ENCODE assay signal across 1 cellular context in the genomic region with DNA sequence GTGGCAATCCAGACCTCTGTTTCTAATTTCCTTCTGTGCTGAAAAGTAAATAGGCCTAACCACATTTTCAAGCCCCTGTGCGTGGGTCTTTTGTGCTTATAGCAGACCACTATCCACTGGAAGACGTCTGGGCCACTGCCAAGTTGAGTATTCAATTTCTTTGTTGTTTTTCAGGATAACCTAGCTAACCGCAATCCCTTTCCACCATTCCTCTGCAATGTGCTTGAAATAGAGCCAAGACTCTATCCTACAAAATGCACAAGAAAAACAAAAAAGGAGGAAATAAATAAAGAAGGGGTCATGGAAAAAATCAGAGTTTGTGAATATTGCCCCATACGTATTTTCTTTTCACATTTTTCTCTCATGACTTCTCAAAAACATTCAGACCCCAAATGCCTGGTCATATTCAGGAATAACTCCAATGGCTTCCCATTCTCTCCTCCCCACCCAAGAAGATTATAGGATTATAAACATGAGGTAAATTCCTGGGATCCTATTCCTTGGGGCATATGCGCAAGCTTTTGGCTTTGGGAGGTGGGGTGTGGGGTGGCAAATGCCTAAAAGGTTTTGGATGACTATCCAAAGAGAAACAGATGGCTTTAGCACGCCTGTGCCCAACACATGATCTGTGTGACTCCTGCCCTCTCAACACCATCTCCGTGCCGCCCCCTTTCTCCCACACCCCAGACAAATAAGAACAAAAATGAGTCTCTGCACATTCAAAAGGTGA.
TF ChIP-seq lines count a peak whose summit lies in the region.

No MANE protein-coding gene starts in this region.

TF ChIP-seq in GM23338, 12 proteins besides CTCF, POLR2A, EP300 and RAD21:
- TF ChIP-seq, protein P1, sequence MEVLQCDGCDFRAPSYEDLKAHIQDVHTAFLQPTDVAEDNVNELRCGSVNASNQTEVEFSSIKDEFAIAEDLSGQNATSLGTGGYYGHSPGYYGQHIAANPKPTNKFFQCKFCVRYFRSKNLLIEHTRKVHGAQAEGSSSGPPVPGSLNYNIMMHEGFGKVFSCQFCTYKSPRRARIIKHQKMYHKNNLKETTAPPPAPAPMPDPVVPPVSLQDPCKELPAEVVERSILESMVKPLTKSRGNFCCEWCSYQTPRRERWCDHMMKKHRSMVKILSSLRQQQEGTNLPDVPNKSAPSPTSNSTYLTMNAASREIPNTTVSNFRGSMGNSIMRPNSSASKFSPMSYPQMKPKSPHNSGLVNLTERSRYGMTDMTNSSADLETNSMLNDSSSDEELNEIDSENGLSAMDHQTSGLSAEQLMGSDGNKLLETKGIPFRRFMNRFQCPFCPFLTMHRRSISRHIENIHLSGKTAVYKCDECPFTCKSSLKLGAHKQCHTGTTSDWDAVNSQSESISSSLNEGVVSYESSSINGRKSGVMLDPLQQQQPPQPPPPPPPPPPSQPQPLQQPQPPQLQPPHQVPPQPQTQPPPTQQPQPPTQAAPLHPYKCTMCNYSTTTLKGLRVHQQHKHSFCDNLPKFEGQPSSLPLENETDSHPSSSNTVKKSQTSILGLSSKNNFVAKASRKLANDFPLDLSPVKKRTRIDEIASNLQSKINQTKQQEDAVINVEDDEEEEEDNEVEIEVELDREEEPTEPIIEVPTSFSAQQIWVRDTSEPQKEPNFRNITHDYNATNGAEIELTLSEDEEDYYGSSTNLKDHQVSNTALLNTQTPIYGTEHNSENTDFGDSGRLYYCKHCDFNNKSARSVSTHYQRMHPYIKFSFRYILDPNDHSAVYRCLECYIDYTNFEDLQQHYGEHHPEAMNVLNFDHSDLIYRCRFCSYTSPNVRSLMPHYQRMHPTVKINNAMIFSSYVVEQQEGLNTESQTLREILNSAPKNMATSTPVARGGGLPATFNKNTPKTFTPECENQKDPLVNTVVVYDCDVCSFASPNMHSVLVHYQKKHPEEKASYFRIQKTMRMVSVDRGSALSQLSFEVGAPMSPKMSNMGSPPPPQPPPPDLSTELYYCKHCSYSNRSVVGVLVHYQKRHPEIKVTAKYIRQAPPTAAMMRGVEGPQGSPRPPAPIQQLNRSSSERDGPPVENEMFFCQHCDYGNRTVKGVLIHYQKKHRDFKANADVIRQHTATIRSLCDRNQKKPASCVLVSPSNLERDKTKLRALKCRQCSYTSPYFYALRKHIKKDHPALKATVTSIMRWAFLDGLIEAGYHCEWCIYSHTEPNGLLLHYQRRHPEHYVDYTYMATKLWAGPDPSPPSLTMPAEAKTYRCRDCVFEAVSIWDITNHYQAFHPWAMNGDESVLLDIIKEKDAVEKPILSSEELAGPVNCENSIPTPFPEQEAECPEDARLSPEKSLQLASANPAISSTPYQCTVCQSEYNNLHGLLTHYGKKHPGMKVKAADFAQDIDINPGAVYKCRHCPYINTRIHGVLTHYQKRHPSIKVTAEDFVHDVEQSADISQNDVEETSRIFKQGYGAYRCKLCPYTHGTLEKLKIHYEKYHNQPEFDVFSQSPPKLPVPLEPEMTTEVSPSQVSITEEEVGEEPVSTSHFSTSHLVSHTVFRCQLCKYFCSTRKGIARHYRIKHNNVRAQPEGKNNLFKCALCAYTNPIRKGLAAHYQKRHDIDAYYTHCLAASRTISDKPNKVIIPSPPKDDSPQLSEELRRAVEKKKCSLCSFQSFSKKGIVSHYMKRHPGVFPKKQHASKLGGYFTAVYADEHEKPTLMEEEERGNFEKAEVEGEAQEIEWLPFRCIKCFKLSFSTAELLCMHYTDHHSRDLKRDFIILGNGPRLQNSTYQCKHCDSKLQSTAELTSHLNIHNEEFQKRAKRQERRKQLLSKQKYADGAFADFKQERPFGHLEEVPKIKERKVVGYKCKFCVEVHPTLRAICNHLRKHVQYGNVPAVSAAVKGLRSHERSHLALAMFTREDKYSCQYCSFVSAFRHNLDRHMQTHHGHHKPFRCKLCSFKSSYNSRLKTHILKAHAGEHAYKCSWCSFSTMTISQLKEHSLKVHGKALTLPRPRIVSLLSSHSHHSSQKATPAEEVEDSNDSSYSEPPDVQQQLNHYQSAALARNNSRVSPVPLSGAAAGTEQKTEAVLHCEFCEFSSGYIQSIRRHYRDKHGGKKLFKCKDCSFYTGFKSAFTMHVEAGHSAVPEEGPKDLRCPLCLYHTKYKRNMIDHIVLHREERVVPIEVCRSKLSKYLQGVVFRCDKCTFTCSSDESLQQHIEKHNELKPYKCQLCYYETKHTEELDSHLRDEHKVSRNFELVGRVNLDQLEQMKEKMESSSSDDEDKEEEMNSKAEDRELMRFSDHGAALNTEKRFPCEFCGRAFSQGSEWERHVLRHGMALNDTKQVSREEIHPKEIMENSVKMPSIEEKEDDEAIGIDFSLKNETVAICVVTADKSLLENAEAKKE (CRISPR knock-in tag; IDR thresholded peaks at IDR 0.05): no peak
- no peak for TF ChIP-seq ZNF331 (CRISPR knock-in tag; IDR thresholded peaks at IDR 0.05; ENCODE audit: low read depth)
- TF ChIP-seq STAT1 (IDR thresholded peaks at IDR 0.05; ENCODE audit: unreplicated experiment): no peak
- TF ChIP-seq JUNB (IDR thresholded peaks at IDR 0.05; ENCODE audit: unreplicated experiment): no peak
- no peak for TF ChIP-seq POLR2AphosphoS5 (IDR thresholded peaks at IDR 0.05; ENCODE audit: low read depth)
- TF ChIP-seq, protein P2, sequence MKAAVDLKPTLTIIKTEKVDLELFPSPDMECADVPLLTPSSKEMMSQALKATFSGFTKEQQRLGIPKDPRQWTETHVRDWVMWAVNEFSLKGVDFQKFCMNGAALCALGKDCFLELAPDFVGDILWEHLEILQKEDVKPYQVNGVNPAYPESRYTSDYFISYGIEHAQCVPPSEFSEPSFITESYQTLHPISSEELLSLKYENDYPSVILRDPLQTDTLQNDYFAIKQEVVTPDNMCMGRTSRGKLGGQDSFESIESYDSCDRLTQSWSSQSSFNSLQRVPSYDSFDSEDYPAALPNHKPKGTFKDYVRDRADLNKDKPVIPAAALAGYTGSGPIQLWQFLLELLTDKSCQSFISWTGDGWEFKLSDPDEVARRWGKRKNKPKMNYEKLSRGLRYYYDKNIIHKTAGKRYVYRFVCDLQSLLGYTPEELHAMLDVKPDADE (IDR thresholded peaks at IDR 0.05): no peak
- TF ChIP-seq EZH2phosphoT487 (IDR thresholded peaks at IDR 0.05; ENCODE audit: unreplicated experiment): no peak
- no peak for TF ChIP-seq EZH2 (IDR thresholded peaks at IDR 0.05; ENCODE audit: low read depth, unreplicated experiment)
- TF ChIP-seq, protein P3, sequence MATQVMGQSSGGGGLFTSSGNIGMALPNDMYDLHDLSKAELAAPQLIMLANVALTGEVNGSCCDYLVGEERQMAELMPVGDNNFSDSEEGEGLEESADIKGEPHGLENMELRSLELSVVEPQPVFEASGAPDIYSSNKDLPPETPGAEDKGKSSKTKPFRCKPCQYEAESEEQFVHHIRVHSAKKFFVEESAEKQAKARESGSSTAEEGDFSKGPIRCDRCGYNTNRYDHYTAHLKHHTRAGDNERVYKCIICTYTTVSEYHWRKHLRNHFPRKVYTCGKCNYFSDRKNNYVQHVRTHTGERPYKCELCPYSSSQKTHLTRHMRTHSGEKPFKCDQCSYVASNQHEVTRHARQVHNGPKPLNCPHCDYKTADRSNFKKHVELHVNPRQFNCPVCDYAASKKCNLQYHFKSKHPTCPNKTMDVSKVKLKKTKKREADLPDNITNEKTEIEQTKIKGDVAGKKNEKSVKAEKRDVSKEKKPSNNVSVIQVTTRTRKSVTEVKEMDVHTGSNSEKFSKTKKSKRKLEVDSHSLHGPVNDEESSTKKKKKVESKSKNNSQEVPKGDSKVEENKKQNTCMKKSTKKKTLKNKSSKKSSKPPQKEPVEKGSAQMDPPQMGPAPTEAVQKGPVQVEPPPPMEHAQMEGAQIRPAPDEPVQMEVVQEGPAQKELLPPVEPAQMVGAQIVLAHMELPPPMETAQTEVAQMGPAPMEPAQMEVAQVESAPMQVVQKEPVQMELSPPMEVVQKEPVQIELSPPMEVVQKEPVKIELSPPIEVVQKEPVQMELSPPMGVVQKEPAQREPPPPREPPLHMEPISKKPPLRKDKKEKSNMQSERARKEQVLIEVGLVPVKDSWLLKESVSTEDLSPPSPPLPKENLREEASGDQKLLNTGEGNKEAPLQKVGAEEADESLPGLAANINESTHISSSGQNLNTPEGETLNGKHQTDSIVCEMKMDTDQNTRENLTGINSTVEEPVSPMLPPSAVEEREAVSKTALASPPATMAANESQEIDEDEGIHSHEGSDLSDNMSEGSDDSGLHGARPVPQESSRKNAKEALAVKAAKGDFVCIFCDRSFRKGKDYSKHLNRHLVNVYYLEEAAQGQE (IDR thresholded peaks at IDR 0.05; ENCODE audit: unreplicated experiment): no peak
- no peak for TF ChIP-seq ZNF114 (CRISPR knock-in tag; IDR thresholded peaks at IDR 0.05)
- TF ChIP-seq CREB1 (CRISPR knock-in tag; IDR thresholded peaks at IDR 0.05; ENCODE audit: low read depth): no peak
- no peak for TF ChIP-seq NANOG (IDR thresholded peaks at IDR 0.05; ENCODE audit: borderline replicate concordance)
